21 cellular contexts compared by ENCODE assay signal in the genomic region with DNA sequence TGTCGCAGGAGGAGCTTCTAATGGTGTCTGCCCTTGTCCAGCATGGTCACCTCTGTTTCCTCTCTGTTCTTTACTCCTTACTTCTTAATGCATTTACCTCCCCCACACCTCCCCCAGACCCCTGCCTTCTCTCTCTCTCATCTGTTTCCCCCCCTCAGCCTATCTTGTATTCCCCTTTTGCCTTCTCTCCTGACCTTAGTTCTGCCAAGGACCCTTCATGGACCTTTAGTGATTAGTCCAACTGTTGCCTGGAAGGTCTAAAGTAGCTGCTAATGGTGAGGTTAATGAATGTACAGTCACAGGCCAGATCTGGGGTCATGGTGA. TPM values are rescaled to one million over a fixed set of nuclear protein-coding genes. Genes with fewer than 3 reads are reported as not detected.
DNase-seq lines count a peak whose midpoint lies in the region; ATAC-seq and TF ChIP-seq lines count a peak whose summit lies in the region.
"Had no signal": no experiment of that assay in that cellular context is flagged by ENCODE, and none has a peak within 500 bp of the region (broad histone marks: within the 10 kb centered on the region; RNA-seq: fewer than 3 reads in every experiment).

No MANE protein-coding gene starts in this region.

- H3K9me3 ChIP-seq in left ventricle myocardium inferior (replicated peaks) (no peaks in the 10 kb centered on the region), upper lobe of left lung (no peaks in the 10 kb centered on the region)

- intact Hi-C loops in left ventricle myocardium inferior (cut with micrococcal nuclease) = no loop called here
- intact Hi-C loops in left ventricle myocardium superior (cut with micrococcal nuclease) = no loop called here

- H3K4me1 ChIP-seq in left ventricle myocardium inferior (peaks cover 60% of the 10 kb centered on the region), rectal smooth muscle tissue (ENCODE audit: control insufficient read depth, insufficient read depth, low read length) (peaks cover 10% of the 10 kb centered on the region), upper lobe of left lung (peaks cover 9 to 44% (median 31%) of the 10 kb centered on the region in 4 donors)

- TF ChIP-seq CTCF in left ventricle myocardium inferior (IDR thresholded peaks at IDR 0.05; ENCODE audit: borderline replicate concordance) = no peak
- no peak for TF ChIP-seq CTCF in upper lobe of left lung (IDR thresholded peaks at IDR 0.05)

- no peaks in the 10 kb centered on the region for H3K9me3 Mint-ChIP-seq in immature natural killer cell
- H3K9me3 Mint-ChIP-seq: activated naive CD4-positive, alpha-beta T cell treated with anti-CD3 and anti-CD28 coated beads, Interleukin-2, amount 50 U/mL, for 72 hours; nephron progenitor cell had no signal

- no peak overlapping the region for H3K9ac ChIP-seq in rectal smooth muscle tissue (ENCODE audit: low read length)

- H3K27ac ChIP-seq in left ventricle myocardium inferior (replicated peaks) (peak overlapping the region; percentile 86), rectal smooth muscle tissue (ENCODE audit: low read depth, low read length) (peak overlapping the region; percentile 41), upper lobe of left lung (peak overlapping the region; percentile 70 to 86 (median 77))

- TF ChIP-seq EP300 in upper lobe of left lung (IDR thresholded peaks at IDR 0.05) = no peak

- H3K27me3 Mint-ChIP-seq in immature natural killer cell (ENCODE audit: low read depth in 3 of 3) = peaks cover 1 to 3% (median 2%) of the 10 kb centered on the region in 3 donors
- H3K27me3 Mint-ChIP-seq: activated CD8-positive, alpha-beta memory T cell treated with anti-CD3 and anti-CD28 coated beads, Interleukin-2, amount 10 ng/mL, durations not matched to agents 7 days and 5 days had no signal

- peaks cover 0 to 4% (median 0%) of the 10 kb centered on the region in 3 donors for H3K36me3 Mint-ChIP-seq in immature natural killer cell
- H3K36me3 Mint-ChIP-seq: activated CD8-positive, alpha-beta memory T cell treated with anti-CD3 and anti-CD28 coated beads, Interleukin-2, amount 10 ng/mL, durations not matched to agents 7 days and 5 days; activated naive CD4-positive, alpha-beta T cell treated with anti-CD3 and anti-CD28 coated beads, Interleukin-2, amount 50 U/mL, for 72 hours had no signal

- no peaks in the 10 kb centered on the region for H3K36me3 ChIP-seq in left ventricle myocardium inferior
- no peaks in the 10 kb centered on the region for H3K36me3 ChIP-seq in rectal smooth muscle tissue (ENCODE audit: control insufficient read depth, insufficient read depth, low read length)
- H3K36me3 ChIP-seq in upper lobe of left lung = no peaks in the 10 kb centered on the region

- peak overlapping the region in 5 of 6 donors; percentile 29 to 95 (median 72) for H3K27ac Mint-ChIP-seq in immature natural killer cell
- H3K27ac Mint-ChIP-seq: nephron progenitor cell had no signal

- WGBS in upper lobe of left lung, 2 donors = 100% methylated on average over 1 of the region's 1 CpG

- H3K4me3 Mint-ChIP-seq in immature natural killer cell = peak overlapping the region in 2 of 5 donors; percentile 13 to 71
- H3K4me3 Mint-ChIP-seq: activated CD8-positive, alpha-beta memory T cell treated with anti-CD3 and anti-CD28 coated beads, Interleukin-2, amount 10 ng/mL, durations not matched to agents 7 days and 5 days; nephron progenitor cell had no signal

- no peak for ATAC-seq in left ventricle myocardium superior
- no peak for ATAC-seq in upper lobe of left lung (ENCODE audit: low FRiP score in 2 of 2)
- no peak for ATAC-seq in HG03469 (IDR thresholded peaks at IDR 0.05; ENCODE audit: unreplicated experiment)
- no peak for ATAC-seq in GM21528 (IDR thresholded peaks at IDR 0.05; ENCODE audit: low FRiP score, unreplicated experiment)
- ATAC-seq: activated CD8-positive, alpha-beta memory T cell treated with anti-CD3 and anti-CD28 coated beads, Interleukin-2, amount 10 ng/mL, durations not matched to agents 7 days and 5 days; activated naive CD4-positive, alpha-beta T cell treated with anti-CD3 and anti-CD28 coated beads, Interleukin-2, amount 50 U/mL, for 72 hours; stimulated activated naive CD8-positive, alpha-beta T cell treated with anti-CD3 and anti-CD28 coated beads, Interleukin-15, Interleukin-2, amounts not matched to agents 100 U/mL and 50 U/mL, for 24 hours had no signal

- H3K4me1 Mint-ChIP-seq in immature natural killer cell = peaks cover 37 to 44% of the 10 kb centered on the region in 2 donors

- H3K4me3 ChIP-seq in left ventricle myocardium inferior = peak overlapping the region; percentile 40
- H3K4me3 ChIP-seq in rectal smooth muscle tissue (ENCODE audit: low read length) = no peak overlapping the region
- no peak overlapping the region for H3K4me3 ChIP-seq in upper lobe of left lung
- H3K4me3 ChIP-seq: smooth muscle cell had no signal

- TF ChIP-seq POLR2A in upper lobe of left lung (IDR thresholded peaks at IDR 0.05) = no peak

- H3K27me3 ChIP-seq in left ventricle myocardium inferior (ENCODE audit: low read depth) = no peaks in the 10 kb centered on the region
- no peaks in the 10 kb centered on the region for H3K27me3 ChIP-seq in rectal smooth muscle tissue (ENCODE audit: control insufficient read depth, insufficient read depth, low read length)
- no peaks in the 10 kb centered on the region for H3K27me3 ChIP-seq in upper lobe of left lung

- DNase-seq in left ventricle myocardium inferior (no peak), left ventricle myocardium superior (no peak), immature natural killer cell (no peak), upper lobe of left lung (no peak), NCI-H2081 (lab: John Stamatoyannopoulos, UW) (no peak)
- DNase-seq: activated CD8-positive, alpha-beta memory T cell treated with anti-CD3 and anti-CD28 coated beads, Interleukin-2, amount 10 ng/mL, durations not matched to agents 7 days and 5 days; Calu3; effector CD8-positive, alpha-beta T cell; KG1; left colon; NCI-H1694; NCI-H226; NCI-H748 treated with DMSO at 0.1 percent for 48 hours; nephron progenitor cell; stimulated activated CD4-positive, alpha-beta T cell treated with anti-CD3 and anti-CD28 coated beads, Interleukin-4, amount 100 ng/mL, for 1 hour; stimulated activated naive CD8-positive, alpha-beta T cell treated with anti-CD3 and anti-CD28 coated beads, Interleukin-15, Interleukin-2, amounts not matched to agents 100 U/mL and 50 U/mL, for 24 hours had no signal

RNA-seq across cellular contexts. Expression of gene PPP2R5A, which starts 42.3 kb away (rescaled TPM):
- 69.3 TPM for total RNA-seq in left ventricle myocardium inferior
- total RNA-seq in left ventricle myocardium superior = 80.7 TPM
- polyA plus RNA-seq in immature natural killer cell = 10 to 100 TPM; 57.0 to 87.2 (median 64.6) TPM
- 100 to 1,000 TPM in 1 of 6 donors, 10 to 100 TPM in 5; 71.2 to 130 (median 88.5) TPM for total RNA-seq in upper lobe of left lung
